In the genomic region with DNA sequence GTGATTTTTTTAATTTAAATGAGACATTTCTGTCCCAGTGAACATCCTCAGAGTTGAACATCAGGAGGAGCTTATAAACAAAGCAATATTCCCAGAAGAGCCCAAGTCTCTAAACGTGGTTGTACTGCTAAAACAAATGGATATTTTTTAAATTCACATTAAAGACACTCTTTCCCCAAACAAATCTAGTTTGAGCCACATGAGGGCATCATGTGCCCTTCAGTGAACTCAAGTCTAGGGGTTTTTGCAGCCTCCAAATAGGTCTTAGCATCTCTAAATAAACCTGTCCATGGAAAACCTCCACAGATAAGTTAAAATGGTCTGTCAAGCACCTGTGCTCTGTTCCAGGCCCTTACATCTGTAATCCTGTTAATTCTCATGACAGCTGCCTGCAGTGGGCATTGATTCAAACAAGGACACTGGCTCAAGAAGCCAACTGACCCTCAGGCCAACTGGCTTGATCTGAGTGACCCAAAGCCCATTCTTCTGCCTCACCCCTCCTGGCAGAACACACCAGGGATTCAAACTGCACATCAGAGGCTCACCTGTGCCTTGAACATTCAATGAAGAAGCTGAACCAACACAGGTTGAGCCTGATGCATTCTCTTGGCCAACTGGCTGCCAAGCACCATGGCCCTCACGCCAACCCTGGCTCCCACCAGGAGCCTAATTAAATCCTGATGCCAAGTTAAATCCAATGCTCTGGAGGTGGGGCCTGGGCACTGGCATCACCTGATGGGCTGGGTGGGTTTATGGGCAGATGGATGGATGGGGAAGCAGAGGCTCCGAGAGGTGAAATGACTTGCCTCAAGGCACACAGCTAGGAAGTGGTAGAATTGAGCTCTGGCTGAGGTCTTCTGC, we compare ENCODE assay signal across 9 cellular contexts. TPM values are rescaled to one million over a fixed set of nuclear protein-coding genes. Genes with fewer than 3 reads are reported as not detected.
DNase-seq lines count a peak whose midpoint lies in the region; ATAC-seq and TF ChIP-seq lines count a peak whose summit lies in the region.
"Had no signal": no experiment of that assay in that cellular context is flagged by ENCODE, and none has a peak within 500 bp of the region (broad histone marks: within the 10 kb centered on the region; RNA-seq: fewer than 3 reads in every experiment).

No MANE protein-coding gene starts in this region.

- TF ChIP-seq CTCF in A673 (conservative IDR thresholded peaks at IDR 0.05; ENCODE audit: low read depth, low read length) (peak; percentile 31; the same call in 1 of the 2 replicates), GM10266 (IDR thresholded peaks at IDR 0.05; ENCODE audit: control insufficient read depth, insufficient read depth, low read depth, missing control alignments) (peak; percentile 43), right atrium auricular region (IDR thresholded peaks at IDR 0.05) (peak in 1 of 2 donors; percentile 54), GM13976 (IDR thresholded peaks at IDR 0.05; ENCODE audit: borderline replicate concordance, control extremely low read depth, extremely low read depth, insufficient read depth, missing control alignments) (no peak)

- intact Hi-C loops in A673 (cut with micrococcal nuclease; ENCODE audit: unreplicated experiment) = loop anchor here (2.0 kb wide), 1 partner anchor 48 kb away; no protein-coding TSS in a partner anchor

- no peaks in the 10 kb centered on the region for H3K9me3 ChIP-seq in A673 (ENCODE audit: low read depth, low read length, poor library complexity, severe bottlenecking)
- H3K9me3 ChIP-seq in right atrium auricular region = no peaks in the 10 kb centered on the region

- no peaks in the 10 kb centered on the region for H3K27me3 Mint-ChIP-seq in T-cell

- peaks cover 86 to 93% (median 86%) of the 10 kb centered on the region in 3 donors for H3K4me1 Mint-ChIP-seq in T-cell

- H3K27ac Mint-ChIP-seq in T-cell = peak overlapping the region; percentile 88 to 98

- no TSS peak for BruUV-seq in A673 (replicated peaks; lab: Mats Ljungman, UMichigan)

- DNase-seq in A673 (ENCODE audit: low spot score) (peak; percentile 33), GM10266 (ENCODE audit: extremely low spot score) (no peak), T-cell (peak in 3 of 34 experiments; percentile 14 to 15 (median 15)), right atrium auricular region (ENCODE audit: low spot score) (peak; percentile 38), activated gamma-delta T cell treated with Interleukin-2 at 50 U/mL for 16 hours (no peak), GM13976 (ENCODE audit: low spot score) (no peak)

- ATAC-seq in T-cell (replicated peaks in 1 of 4) = no peak
- no peak for ATAC-seq in GM21528 (IDR thresholded peaks at IDR 0.05; ENCODE audit: low FRiP score, unreplicated experiment)
- no peak for ATAC-seq in GM18907 (IDR thresholded peaks at IDR 0.05; ENCODE audit: unreplicated experiment)

- POLR2A ChIA-PET in A673 (lab: Charles Lee; ENCODE audit: low non-redundant PET) = no interaction called here
- POLR2A ChIA-PET in T-cell (lab: Charles Lee) = no interaction called here

- H3K27ac ChIP-seq in A673 (ENCODE audit: low read depth, low read length, poor library complexity, severe bottlenecking) = no peak overlapping the region
- no peak overlapping the region for H3K27ac ChIP-seq in right atrium auricular region

- H3K9me3 Mint-ChIP-seq in T-cell = no peaks in the 10 kb centered on the region

- in situ Hi-C loops in GM13976 (cut with MboI; ENCODE audit: low sequenced_read_pairs, unreplicated experiment) = loop anchor here (25.0 kb wide), 1 partner anchor 516 kb away; the partner anchor contains the start of genes ALKBH2 and UNG

- H3K4me1 ChIP-seq in A673 (ENCODE audit: insufficient read depth, low read length, poor library complexity, severe bottlenecking) (peaks cover 29% of the 10 kb centered on the region), right atrium auricular region (peaks cover 0 to 17% of the 10 kb centered on the region in 2 donors)

- H3K27me3 ChIP-seq in A673 (replicated peaks; ENCODE audit: insufficient read depth, low read depth, low read length, poor library complexity) (no peaks in the 10 kb centered on the region), right atrium auricular region (no peaks in the 10 kb centered on the region)

- CTCF ChIA-PET in A673 (lab: Charles Lee) = no interaction called here
- CTCF ChIA-PET in T-cell (lab: Charles Lee) = interaction anchor here (0.6 to 11.9 kb wide), 6 partner anchors 42 to 93 kb away, joined by 3 to 140 read pairs (median 5); no protein-coding TSS in a partner anchor

- H3K36me3 ChIP-seq in A673 (ENCODE audit: insufficient read depth, low read length, poor library complexity, severe bottlenecking) = peaks cover 31% of the 10 kb centered on the region
- peaks cover 39% of the 10 kb centered on the region for H3K36me3 ChIP-seq in right atrium auricular region

- H3K36me3 Mint-ChIP-seq in T-cell = peaks cover 15% of the 10 kb centered on the region

- H3K4me3 Mint-ChIP-seq in T-cell = peak overlapping the region in 1 of 3 donors; percentile 81

- no peak overlapping the region for H3K4me3 ChIP-seq in A673 (ENCODE audit: low read depth, low read length, poor library complexity, severe bottlenecking)
- no peak overlapping the region for H3K4me3 ChIP-seq in right atrium auricular region

RNA-seq across cellular contexts. Expression of gene ISCU, which starts 8.6 kb away (rescaled TPM):
- total RNA-seq in A673 (2021) = 73.4 and 79.3 TPM in 2 replicates
- 100 to 1,000 TPM; 108 to 190 (median 130) TPM for total RNA-seq in T-cell
- total RNA-seq in right atrium auricular region = 100 to 1,000 TPM; 421 to 433 TPM

RNA-seq across cellular contexts. Expression of gene SART3, which starts 10.0 kb away (rescaled TPM):
- 93.8 and 99.3 TPM in 2 replicates for total RNA-seq in A673 (2021)
- 100 to 1,000 TPM in 1 of 5 donors, 10 to 100 TPM in 4; 76.3 to 107 (median 84.9) TPM for total RNA-seq in T-cell
- 10 to 100 TPM; 33.4 to 44.4 TPM for total RNA-seq in right atrium auricular region

RNA-seq across cellular contexts. Expression of gene TMEM119, which starts 26.9 kb away (rescaled TPM):
- total RNA-seq in A673 (2021) (1.0 TPM in 1 of 2 replicates, not detected in the other), T-cell (1 to 10 TPM in 2 of 5 donors, under 1 TPM in 3; 0.13 to 3.9 (median 0.98) TPM), right atrium auricular region (1 to 10 TPM; 1.8 to 5.5 TPM)
- total RNA-seq: glomerular endothelial cell had no signal

RNA-seq across cellular contexts. Expression of gene FICD, which starts 55.9 kb away (rescaled TPM):
- total RNA-seq in A673 (2021) (3.6 and 4.1 TPM in 2 replicates), T-cell (1 to 10 TPM; 5.0 to 9.3 (median 7.8) TPM), right atrium auricular region (1 to 10 TPM; 2.6 to 7.5 TPM)

Comparison
In these comparisons a context has a peak if more than half of its experiments do, and no peak if none do; other contexts are left out.
1. DNase-seq: peak in A673 (single experiment) and right atrium auricular region (single experiment); none in GM10266 (single experiment), activated gamma-delta T cell treated with Interleukin-2 at 50 U/mL for 16 hours (single experiment) and GM13976 (single experiment).